1 cellular context compared by ENCODE assay signal in the genomic region with DNA sequence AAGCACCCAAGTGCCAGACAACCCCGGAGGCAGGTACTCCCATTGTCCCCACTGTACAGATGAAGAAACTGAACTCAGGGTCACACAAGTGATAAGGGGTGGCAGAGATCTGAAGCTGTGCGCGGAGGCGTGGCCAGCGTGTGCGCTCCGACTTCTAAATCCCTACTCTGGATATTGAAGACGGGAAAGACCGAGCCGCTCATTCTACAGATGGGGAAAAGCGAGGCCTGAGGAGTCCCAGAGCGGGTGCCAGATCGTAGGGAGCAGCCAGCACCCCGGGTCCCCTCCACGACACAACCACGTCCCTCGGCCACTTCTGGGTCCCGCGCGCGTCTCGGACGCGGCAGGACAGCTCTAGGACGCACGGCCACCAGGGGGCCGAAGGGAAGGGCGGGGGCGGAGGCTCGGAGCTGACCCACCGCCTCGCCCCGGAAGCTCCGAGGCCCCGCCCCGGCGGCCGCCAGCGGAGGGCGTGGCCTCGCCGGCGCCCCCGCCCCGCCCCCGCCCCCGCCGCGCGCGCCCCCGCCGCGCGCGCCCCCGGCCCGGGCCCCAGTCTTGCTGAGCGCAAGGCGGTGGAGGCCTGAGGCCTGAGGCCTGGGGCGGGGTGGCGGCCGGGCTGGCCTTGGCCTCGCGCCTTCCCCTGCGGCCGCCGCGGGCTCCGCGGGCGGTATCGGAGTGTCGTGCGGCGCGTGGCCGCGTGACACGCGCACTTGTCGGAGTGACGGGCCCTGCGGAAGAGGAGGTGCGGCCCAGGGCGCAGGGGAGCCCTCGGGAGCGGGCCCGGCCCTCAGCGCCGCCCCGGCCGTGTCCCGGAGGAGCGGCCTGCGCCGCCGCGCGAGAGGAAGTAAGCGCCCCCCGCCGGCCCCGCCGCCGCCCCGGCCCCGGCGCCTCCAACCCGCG.
TF ChIP-seq lines count a peak whose summit lies in the region.

A gene with protein sequence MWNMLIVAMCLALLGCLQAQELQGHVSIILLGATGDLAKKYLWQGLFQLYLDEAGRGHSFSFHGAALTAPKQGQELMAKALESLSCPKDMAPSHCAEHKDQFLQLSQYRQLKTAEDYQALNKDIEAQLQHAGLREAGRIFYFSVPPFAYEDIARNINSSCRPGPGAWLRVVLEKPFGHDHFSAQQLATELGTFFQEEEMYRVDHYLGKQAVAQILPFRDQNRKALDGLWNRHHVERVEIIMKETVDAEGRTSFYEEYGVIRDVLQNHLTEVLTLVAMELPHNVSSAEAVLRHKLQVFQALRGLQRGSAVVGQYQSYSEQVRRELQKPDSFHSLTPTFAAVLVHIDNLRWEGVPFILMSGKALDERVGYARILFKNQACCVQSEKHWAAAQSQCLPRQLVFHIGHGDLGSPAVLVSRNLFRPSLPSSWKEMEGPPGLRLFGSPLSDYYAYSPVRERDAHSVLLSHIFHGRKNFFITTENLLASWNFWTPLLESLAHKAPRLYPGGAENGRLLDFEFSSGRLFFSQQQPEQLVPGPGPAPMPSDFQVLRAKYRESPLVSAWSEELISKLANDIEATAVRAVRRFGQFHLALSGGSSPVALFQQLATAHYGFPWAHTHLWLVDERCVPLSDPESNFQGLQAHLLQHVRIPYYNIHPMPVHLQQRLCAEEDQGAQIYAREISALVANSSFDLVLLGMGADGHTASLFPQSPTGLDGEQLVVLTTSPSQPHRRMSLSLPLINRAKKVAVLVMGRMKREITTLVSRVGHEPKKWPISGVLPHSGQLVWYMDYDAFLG (plus strand): TSS at position 552 of the 900 bp plus-strand sequence. CDS start 10,161 bp downstream, outside the sequence.

TF ChIP-seq in PFSK-1, 5 proteins besides CTCF, POLR2A, EP300 and RAD21:
- TF ChIP-seq, protein P1, sequence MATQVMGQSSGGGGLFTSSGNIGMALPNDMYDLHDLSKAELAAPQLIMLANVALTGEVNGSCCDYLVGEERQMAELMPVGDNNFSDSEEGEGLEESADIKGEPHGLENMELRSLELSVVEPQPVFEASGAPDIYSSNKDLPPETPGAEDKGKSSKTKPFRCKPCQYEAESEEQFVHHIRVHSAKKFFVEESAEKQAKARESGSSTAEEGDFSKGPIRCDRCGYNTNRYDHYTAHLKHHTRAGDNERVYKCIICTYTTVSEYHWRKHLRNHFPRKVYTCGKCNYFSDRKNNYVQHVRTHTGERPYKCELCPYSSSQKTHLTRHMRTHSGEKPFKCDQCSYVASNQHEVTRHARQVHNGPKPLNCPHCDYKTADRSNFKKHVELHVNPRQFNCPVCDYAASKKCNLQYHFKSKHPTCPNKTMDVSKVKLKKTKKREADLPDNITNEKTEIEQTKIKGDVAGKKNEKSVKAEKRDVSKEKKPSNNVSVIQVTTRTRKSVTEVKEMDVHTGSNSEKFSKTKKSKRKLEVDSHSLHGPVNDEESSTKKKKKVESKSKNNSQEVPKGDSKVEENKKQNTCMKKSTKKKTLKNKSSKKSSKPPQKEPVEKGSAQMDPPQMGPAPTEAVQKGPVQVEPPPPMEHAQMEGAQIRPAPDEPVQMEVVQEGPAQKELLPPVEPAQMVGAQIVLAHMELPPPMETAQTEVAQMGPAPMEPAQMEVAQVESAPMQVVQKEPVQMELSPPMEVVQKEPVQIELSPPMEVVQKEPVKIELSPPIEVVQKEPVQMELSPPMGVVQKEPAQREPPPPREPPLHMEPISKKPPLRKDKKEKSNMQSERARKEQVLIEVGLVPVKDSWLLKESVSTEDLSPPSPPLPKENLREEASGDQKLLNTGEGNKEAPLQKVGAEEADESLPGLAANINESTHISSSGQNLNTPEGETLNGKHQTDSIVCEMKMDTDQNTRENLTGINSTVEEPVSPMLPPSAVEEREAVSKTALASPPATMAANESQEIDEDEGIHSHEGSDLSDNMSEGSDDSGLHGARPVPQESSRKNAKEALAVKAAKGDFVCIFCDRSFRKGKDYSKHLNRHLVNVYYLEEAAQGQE (IDR thresholded peaks at IDR 0.05; ENCODE audit: insufficient read depth in 1 of 2, low read depth in 2 of 2, low read length in 2 of 2): no peak
- peak; percentile 78; the same call in 1 of the 2 replicates for TF ChIP-seq TAF1 (IDR thresholded peaks at IDR 0.05; ENCODE audit: borderline replicate concordance, insufficient read depth, low read length)
- peak; percentile 71 for TF ChIP-seq POLR2AphosphoS5 (IDR thresholded peaks at IDR 0.05; ENCODE audit: low read depth, low read length)
- no peak for TF ChIP-seq SIN3A (IDR thresholded peaks at IDR 0.05; ENCODE audit: borderline replicate concordance, insufficient read depth, low read length)
- TF ChIP-seq FOXP2 (optimal IDR thresholded peaks at IDR 0.05; ENCODE audit: borderline replicate concordance, extremely low read depth, extremely low read length, insufficient read depth): peak; percentile 14
